ENCODE assay signal across 22 cellular contexts in genomic region chr19:30593358-30593757, GRCh38.
DNase-seq lines count a peak whose midpoint lies in the region; ATAC-seq, FAIRE-seq and TF ChIP-seq lines count a peak whose summit lies in the region.
"Had no signal": no experiment of that assay in that cellular context is flagged by ENCODE, and none has a peak within 500 bp of the region (broad histone marks: within the 10 kb centered on the region; RNA-seq: fewer than 3 reads in every experiment).

No MANE protein-coding gene starts in this region.

- H3K4me3 ChIP-seq in lower leg skin (ENCODE audit: low read depth, poor library complexity, severe bottlenecking): no peak overlapping the region
- no peak overlapping the region for H3K4me3 ChIP-seq in aorta (ENCODE audit: low read length in 2 of 2)
- H3K4me3 ChIP-seq: BLaER1 treated with 17β-estradiol and CSF1 and Interleukin-3, amounts not matched to agents 10 nM and 100 nM; Peyer's patch had no signal

- H3K9me3 ChIP-seq in aorta (ENCODE audit: control insufficient read depth, low read length): peaks cover 2% of the 10 kb centered on the region
- H3K9me3 ChIP-seq: BLaER1 treated with 17β-estradiol and CSF1 and Interleukin-3, amounts not matched to agents 10 nM and 100 nM; Peyer's patch had no signal

- TF ChIP-seq POLR2A in lower leg skin (IDR thresholded peaks at IDR 0.05): no peak

- intact Hi-C loops in Right ventricle myocardium inferior (cut with DNase I) (no loop called here), Right ventricle myocardium superior (cut with DNase I) (no loop called here), lower leg skin (cut with DNase I; ENCODE audit: low total_unique reads) (no loop called here), aorta (cut with DNase I) (no loop called here)

- no peak for DNase-seq in Right ventricle myocardium inferior (ENCODE audit: missing footprints)
- DNase-seq in Right ventricle myocardium superior: no peak
- peak; percentile 31 for DNase-seq in cerebellar cortex (ENCODE audit: low spot score)
- peak; percentile 15 to 85 for DNase-seq in lower leg skin (ENCODE audit: low spot score in 2 of 2)
- peak in 1 of 2 donors; percentile 66 for DNase-seq in aorta
- DNase-seq in frontal cortex (ENCODE audit: low spot score in 2 of 2): no peak
- DNase-seq in NCI-H2227 (lab: John Stamatoyannopoulos, UW; ENCODE audit: unreplicated experiment): no peak
- DNase-seq: 8988T; CD8-positive, alpha-beta memory T cell; GF-D8; KBM-7; NCI-H1417 treated with DMSO at 0.1 percent for 48 hours; NCI-H2029; NCI-H2171 treated with DMSO at 0.1 percent for 48 hours; NCI-H524 treated with DMSO at 0.1 percent for 48 hours; Peyer's patch; SIG-M5 had no signal

- FAIRE-seq in frontal cortex (lab: Jason Lieb, UNC): no peak
- FAIRE-seq: D721Med, GM12892, H1 had no signal

- H3K36me3 ChIP-seq in aorta (ENCODE audit: control insufficient read depth in 1 of 2, insufficient read depth in 2 of 2, low read length in 1 of 2): no peaks in the 10 kb centered on the region
- H3K36me3 ChIP-seq: BLaER1 treated with 17β-estradiol and CSF1 and Interleukin-3, amounts not matched to agents 10 nM and 100 nM; Peyer's patch had no signal

- WGBS in lower leg skin, 2 donors: 37 to 40% methylated on average over 5 of the region's 5 CpGs
- WGBS in aorta, 2 donors: 7 to 9% methylated on average over 5 of the region's 5 CpGs

- ATAC-seq in Right ventricle myocardium inferior: peak; percentile 4
- no peak for ATAC-seq in Right ventricle myocardium superior (ENCODE audit: poor library complexity)
- peak; percentile 60 for ATAC-seq in aorta (ENCODE audit: low FRiP score)
- ATAC-seq in HG02981 (IDR thresholded peaks at IDR 0.05; ENCODE audit: unreplicated experiment): no peak

- peaks cover 0 to 4% of the 10 kb centered on the region in 2 donors for H3K4me1 ChIP-seq in aorta (ENCODE audit: control insufficient read depth in 1 of 2, insufficient read depth in 2 of 2, low read length in 2 of 2)
- H3K4me1 ChIP-seq: Peyer's patch had no signal

- TF ChIP-seq CTCF in lower leg skin (IDR thresholded peaks at IDR 0.05): no peak

- H3K27me3 ChIP-seq in aorta (ENCODE audit: control insufficient read depth in 1 of 2, insufficient read depth in 2 of 2, low read length in 1 of 2): no peaks in the 10 kb centered on the region
- H3K27me3 ChIP-seq: BLaER1 treated with 17β-estradiol and CSF1 and Interleukin-3, amounts not matched to agents 10 nM and 100 nM; Peyer's patch had no signal

- peak overlapping the region in 1 of 2 donors; percentile 47 for H3K27ac ChIP-seq in aorta (ENCODE audit: low read depth in 1 of 2, low read length in 2 of 2)
- H3K27ac ChIP-seq: BLaER1 treated with 17β-estradiol and CSF1 and Interleukin-3, amounts not matched to agents 10 nM and 100 nM; Peyer's patch had no signal

Comparison
In these comparisons a context has a peak if more than half of its experiments do, and no peak if none do; other contexts are left out.
1. ATAC-seq: peak in Right ventricle myocardium inferior (single experiment) and aorta (single experiment); none in Right ventricle myocardium superior (single experiment) and HG02981 (single experiment).
2. DNase-seq: peak in cerebellar cortex (single experiment) and lower leg skin (2 of 2); none in Right ventricle myocardium inferior (single experiment), Right ventricle myocardium superior (single experiment), frontal cortex (0 of 2) and NCI-H2227 (single experiment).